8 cellular contexts compared by ENCODE assay signal in genomic region chr16:49754495-49755290, GRCh38.
A peak's percentile ranks its signal among the peaks of the same experiment; 100 is the strongest.
DNase-seq lines count a peak whose midpoint lies in the region; ATAC-seq and TF ChIP-seq lines count a peak whose summit lies in the region.

No MANE protein-coding gene starts in this region.

- ATAC-seq in GM19467 (IDR thresholded peaks at IDR 0.05; ENCODE audit: unreplicated experiment): no peak

- H3K4me1 ChIP-seq in iPS-18a (ENCODE audit: control insufficient read depth, low read depth, low read length): peaks cover 44% of the 10 kb centered on the region

- H3K36me3 ChIP-seq in WERI-Rb-1: no peaks in the 10 kb centered on the region
- no peaks in the 10 kb centered on the region for H3K36me3 ChIP-seq in iPS-18a (ENCODE audit: control insufficient read depth, low read depth, low read length)

- peak overlapping the region; percentile 58 for H3K9ac ChIP-seq in iPS-18a (ENCODE audit: low read length)

- peak overlapping the region; percentile 35 for H3K4me3 ChIP-seq in WERI-Rb-1 (ENCODE audit: low read depth, low read length)
- H3K4me3 ChIP-seq in iPS-18a (ENCODE audit: low read length): peak overlapping the region; percentile 38

- DNase-seq in EH (ENCODE audit: low read depth): peak; percentile 40
- no peak for DNase-seq in WERI-Rb-1
- DNase-seq in retina: peak; percentile 84
- no peak for DNase-seq in NCI-H510A treated with DMSO at 0.1 percent for 48 hours (lab: John Stamatoyannopoulos, UW)
- no peak for DNase-seq in NCI-H82 treated with DMSO at 0.1 percent for 48 hours (lab: John Stamatoyannopoulos, UW; ENCODE audit: unreplicated experiment)
- DNase-seq in NCI-H524 (lab: John Stamatoyannopoulos, UW): no peak

- H3K27me3 ChIP-seq in WERI-Rb-1 (ENCODE audit: insufficient read depth, low read depth, severe bottlenecking) (no peaks in the 10 kb centered on the region), iPS-18a (ENCODE audit: control insufficient read depth, insufficient read depth, low read length) (no peaks in the 10 kb centered on the region)

- H3K9me3 ChIP-seq in WERI-Rb-1 (ENCODE audit: severe bottlenecking) (no peaks in the 10 kb centered on the region), iPS-18a (ENCODE audit: control insufficient read depth, low read depth, low read length) (no peaks in the 10 kb centered on the region)

- no peak for TF ChIP-seq CTCF in WERI-Rb-1 (IDR thresholded peaks at IDR 0.05; ENCODE audit: low read depth, low read length)

- H3K27ac ChIP-seq in WERI-Rb-1: peak overlapping the region; percentile 36
- peak overlapping the region; percentile 44 for H3K27ac ChIP-seq in iPS-18a (ENCODE audit: low read length)

Comparison
In these comparisons a context has a peak if more than half of its experiments do, and no peak if none do; other contexts are left out.
1. DNase-seq: peak in EH (single experiment) and retina (single experiment); none in WERI-Rb-1 (single experiment), NCI-H510A treated with DMSO at 0.1 percent for 48 hours (single experiment), NCI-H82 treated with DMSO at 0.1 percent for 48 hours (single experiment) and NCI-H524 (0 of 2).